In the genomic region with DNA sequence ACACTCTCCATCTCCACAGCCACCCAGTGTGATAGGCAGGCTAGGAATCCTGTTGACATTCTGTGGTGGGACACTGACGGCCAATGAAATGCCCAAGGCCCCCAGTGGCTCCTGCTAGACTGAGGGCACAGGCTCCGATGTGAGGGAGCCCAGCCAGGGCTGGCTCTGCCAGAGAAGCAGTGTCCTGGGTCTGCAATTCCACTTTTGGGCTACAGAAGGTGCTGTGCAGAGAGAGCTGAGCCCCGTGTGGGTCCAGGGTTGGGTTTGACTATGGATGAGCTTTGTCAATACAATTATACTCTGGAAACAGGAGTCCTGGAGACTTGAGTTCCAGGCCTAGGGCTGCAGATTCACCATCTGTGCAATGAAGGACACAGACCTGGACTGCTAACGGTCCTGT, we compare ENCODE assay signal across 1 cellular context.
TF ChIP-seq lines count a peak whose summit lies in the region.

No MANE protein-coding gene starts in this region.

TF ChIP-seq in GM23338, 12 proteins besides CTCF, POLR2A, EP300 and RAD21 (continued from another document):
- TF ChIP-seq, protein P1, sequence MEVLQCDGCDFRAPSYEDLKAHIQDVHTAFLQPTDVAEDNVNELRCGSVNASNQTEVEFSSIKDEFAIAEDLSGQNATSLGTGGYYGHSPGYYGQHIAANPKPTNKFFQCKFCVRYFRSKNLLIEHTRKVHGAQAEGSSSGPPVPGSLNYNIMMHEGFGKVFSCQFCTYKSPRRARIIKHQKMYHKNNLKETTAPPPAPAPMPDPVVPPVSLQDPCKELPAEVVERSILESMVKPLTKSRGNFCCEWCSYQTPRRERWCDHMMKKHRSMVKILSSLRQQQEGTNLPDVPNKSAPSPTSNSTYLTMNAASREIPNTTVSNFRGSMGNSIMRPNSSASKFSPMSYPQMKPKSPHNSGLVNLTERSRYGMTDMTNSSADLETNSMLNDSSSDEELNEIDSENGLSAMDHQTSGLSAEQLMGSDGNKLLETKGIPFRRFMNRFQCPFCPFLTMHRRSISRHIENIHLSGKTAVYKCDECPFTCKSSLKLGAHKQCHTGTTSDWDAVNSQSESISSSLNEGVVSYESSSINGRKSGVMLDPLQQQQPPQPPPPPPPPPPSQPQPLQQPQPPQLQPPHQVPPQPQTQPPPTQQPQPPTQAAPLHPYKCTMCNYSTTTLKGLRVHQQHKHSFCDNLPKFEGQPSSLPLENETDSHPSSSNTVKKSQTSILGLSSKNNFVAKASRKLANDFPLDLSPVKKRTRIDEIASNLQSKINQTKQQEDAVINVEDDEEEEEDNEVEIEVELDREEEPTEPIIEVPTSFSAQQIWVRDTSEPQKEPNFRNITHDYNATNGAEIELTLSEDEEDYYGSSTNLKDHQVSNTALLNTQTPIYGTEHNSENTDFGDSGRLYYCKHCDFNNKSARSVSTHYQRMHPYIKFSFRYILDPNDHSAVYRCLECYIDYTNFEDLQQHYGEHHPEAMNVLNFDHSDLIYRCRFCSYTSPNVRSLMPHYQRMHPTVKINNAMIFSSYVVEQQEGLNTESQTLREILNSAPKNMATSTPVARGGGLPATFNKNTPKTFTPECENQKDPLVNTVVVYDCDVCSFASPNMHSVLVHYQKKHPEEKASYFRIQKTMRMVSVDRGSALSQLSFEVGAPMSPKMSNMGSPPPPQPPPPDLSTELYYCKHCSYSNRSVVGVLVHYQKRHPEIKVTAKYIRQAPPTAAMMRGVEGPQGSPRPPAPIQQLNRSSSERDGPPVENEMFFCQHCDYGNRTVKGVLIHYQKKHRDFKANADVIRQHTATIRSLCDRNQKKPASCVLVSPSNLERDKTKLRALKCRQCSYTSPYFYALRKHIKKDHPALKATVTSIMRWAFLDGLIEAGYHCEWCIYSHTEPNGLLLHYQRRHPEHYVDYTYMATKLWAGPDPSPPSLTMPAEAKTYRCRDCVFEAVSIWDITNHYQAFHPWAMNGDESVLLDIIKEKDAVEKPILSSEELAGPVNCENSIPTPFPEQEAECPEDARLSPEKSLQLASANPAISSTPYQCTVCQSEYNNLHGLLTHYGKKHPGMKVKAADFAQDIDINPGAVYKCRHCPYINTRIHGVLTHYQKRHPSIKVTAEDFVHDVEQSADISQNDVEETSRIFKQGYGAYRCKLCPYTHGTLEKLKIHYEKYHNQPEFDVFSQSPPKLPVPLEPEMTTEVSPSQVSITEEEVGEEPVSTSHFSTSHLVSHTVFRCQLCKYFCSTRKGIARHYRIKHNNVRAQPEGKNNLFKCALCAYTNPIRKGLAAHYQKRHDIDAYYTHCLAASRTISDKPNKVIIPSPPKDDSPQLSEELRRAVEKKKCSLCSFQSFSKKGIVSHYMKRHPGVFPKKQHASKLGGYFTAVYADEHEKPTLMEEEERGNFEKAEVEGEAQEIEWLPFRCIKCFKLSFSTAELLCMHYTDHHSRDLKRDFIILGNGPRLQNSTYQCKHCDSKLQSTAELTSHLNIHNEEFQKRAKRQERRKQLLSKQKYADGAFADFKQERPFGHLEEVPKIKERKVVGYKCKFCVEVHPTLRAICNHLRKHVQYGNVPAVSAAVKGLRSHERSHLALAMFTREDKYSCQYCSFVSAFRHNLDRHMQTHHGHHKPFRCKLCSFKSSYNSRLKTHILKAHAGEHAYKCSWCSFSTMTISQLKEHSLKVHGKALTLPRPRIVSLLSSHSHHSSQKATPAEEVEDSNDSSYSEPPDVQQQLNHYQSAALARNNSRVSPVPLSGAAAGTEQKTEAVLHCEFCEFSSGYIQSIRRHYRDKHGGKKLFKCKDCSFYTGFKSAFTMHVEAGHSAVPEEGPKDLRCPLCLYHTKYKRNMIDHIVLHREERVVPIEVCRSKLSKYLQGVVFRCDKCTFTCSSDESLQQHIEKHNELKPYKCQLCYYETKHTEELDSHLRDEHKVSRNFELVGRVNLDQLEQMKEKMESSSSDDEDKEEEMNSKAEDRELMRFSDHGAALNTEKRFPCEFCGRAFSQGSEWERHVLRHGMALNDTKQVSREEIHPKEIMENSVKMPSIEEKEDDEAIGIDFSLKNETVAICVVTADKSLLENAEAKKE (CRISPR knock-in tag; IDR thresholded peaks at IDR 0.05), result no peak
- TF ChIP-seq EZH2 (IDR thresholded peaks at IDR 0.05; ENCODE audit: low read depth, unreplicated experiment) (no peak), ZNF114 (CRISPR knock-in tag; IDR thresholded peaks at IDR 0.05) (no peak)
- TF ChIP-seq, protein P2, sequence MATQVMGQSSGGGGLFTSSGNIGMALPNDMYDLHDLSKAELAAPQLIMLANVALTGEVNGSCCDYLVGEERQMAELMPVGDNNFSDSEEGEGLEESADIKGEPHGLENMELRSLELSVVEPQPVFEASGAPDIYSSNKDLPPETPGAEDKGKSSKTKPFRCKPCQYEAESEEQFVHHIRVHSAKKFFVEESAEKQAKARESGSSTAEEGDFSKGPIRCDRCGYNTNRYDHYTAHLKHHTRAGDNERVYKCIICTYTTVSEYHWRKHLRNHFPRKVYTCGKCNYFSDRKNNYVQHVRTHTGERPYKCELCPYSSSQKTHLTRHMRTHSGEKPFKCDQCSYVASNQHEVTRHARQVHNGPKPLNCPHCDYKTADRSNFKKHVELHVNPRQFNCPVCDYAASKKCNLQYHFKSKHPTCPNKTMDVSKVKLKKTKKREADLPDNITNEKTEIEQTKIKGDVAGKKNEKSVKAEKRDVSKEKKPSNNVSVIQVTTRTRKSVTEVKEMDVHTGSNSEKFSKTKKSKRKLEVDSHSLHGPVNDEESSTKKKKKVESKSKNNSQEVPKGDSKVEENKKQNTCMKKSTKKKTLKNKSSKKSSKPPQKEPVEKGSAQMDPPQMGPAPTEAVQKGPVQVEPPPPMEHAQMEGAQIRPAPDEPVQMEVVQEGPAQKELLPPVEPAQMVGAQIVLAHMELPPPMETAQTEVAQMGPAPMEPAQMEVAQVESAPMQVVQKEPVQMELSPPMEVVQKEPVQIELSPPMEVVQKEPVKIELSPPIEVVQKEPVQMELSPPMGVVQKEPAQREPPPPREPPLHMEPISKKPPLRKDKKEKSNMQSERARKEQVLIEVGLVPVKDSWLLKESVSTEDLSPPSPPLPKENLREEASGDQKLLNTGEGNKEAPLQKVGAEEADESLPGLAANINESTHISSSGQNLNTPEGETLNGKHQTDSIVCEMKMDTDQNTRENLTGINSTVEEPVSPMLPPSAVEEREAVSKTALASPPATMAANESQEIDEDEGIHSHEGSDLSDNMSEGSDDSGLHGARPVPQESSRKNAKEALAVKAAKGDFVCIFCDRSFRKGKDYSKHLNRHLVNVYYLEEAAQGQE (IDR thresholded peaks at IDR 0.05; ENCODE audit: unreplicated experiment), result no peak
